Comparison of ENCODE assay signal across 21 cellular contexts in genomic region chr7:128707752-128708151, GRCh38. TPM values are rescaled to one million over a fixed set of nuclear protein-coding genes. Genes with fewer than 3 reads are reported as not detected.
DNase-seq lines count a peak whose midpoint lies in the region; ATAC-seq and TF ChIP-seq lines count a peak whose summit lies in the region.
"Had no signal": no experiment of that assay in that cellular context is flagged by ENCODE, and none has a peak within 500 bp of the region (broad histone marks: within the 10 kb centered on the region; RNA-seq: fewer than 3 reads in every experiment).

No MANE protein-coding gene starts in this region.

- H3F3A ChIP-seq in neural progenitor cell (ENCODE audit: low read depth): peaks cover 25% of the 10 kb centered on the region

- H3K4me1 ChIP-seq in HEK293 (ENCODE audit: control insufficient read depth, insufficient read depth, low read length) (no peaks in the 10 kb centered on the region), endodermal cell (ENCODE audit: control insufficient read depth, insufficient read depth, low read length) (no peaks in the 10 kb centered on the region), neural progenitor cell (peaks cover 36% of the 10 kb centered on the region), sigmoid colon (no peaks in the 10 kb centered on the region)
- H3K4me1 ChIP-seq: BE2C had no signal

- DNase-seq in WTC11 (ENCODE audit: low spot score) (no peak), endodermal cell (no peak), neural progenitor cell (ENCODE audit: low spot score) (no peak), sigmoid colon (no peak), SW480 (ENCODE audit: low spot score) (no peak)
- DNase-seq: ACHN; BE2C; C1 segment of cervical spinal cord; CD4-positive, CD25-positive, alpha-beta regulatory T cell; CD8-positive, alpha-beta memory T cell; COR-L47; DMS 273 treated with DMSO at 0.1 percent for 48 hours; DMS53; DND-41; EL; GOT3 had no signal

- TF ChIP-seq POLR2A in sigmoid colon (IDR thresholded peaks at IDR 0.05): no peak

- H2AFZ ChIP-seq in neural progenitor cell (replicated peaks): no peak overlapping the region

- POLR2A ChIA-PET in HEK293 (lab: Yijun Ruan, JAX) (no interaction called here), WTC11 (lab: Charles Lee) (interaction anchor here (0.6 kb wide), 1 partner anchor 260 kb away, joined by 3 read pairs; no protein-coding TSS in a partner anchor)

- H3K27ac Mint-ChIP-seq in WTC11: 0 out of 2 replicates have a peak overlapping the region, but pooled peaks have one; percentile 16
- H3K27ac Mint-ChIP-seq in endodermal cell: peak overlapping the region; percentile 24
- no peak overlapping the region for H3K27ac Mint-ChIP-seq in neural progenitor cell
- H3K27ac Mint-ChIP-seq: CD4-positive, CD25-positive, alpha-beta regulatory T cell had no signal

- 50% methylated on average over 1 of the region's 1 CpG; no CpG with 5 or more reads in 1 of the 2 experiments for WGBS in endodermal cell (ENCODE audit: insufficient coverage in 1 of 2, insufficient read length in 1 of 2), 2 experiments
- WGBS in sigmoid colon, 2 donors: 89 to 91% methylated on average over 1 of the region's 1 CpG

- no peak for ATAC-seq in WTC11
- ATAC-seq in GM21447 (IDR thresholded peaks at IDR 0.05; ENCODE audit: unreplicated experiment): no peak
- no peak for ATAC-seq in GM21526 (IDR thresholded peaks at IDR 0.05; ENCODE audit: low FRiP score, unreplicated experiment)

- peak overlapping the region; percentile 67 for H3K4me2 ChIP-seq in neural progenitor cell

- H3K9me3 Mint-ChIP-seq in WTC11 (peaks cover 5% of the 10 kb centered on the region; the same call in 1 of the 2 replicates), endodermal cell (peaks cover 6% of the 10 kb centered on the region), neural progenitor cell (peaks cover 2% of the 10 kb centered on the region)
- H3K9me3 Mint-ChIP-seq: CD8-positive, alpha-beta memory T cell had no signal

- H3K4me3 Mint-ChIP-seq in WTC11: no peak overlapping the region
- H3K4me3 Mint-ChIP-seq in endodermal cell: no peak overlapping the region
- no peak overlapping the region for H3K4me3 Mint-ChIP-seq in neural progenitor cell
- H3K4me3 Mint-ChIP-seq: CD4-positive, CD25-positive, alpha-beta regulatory T cell; CD8-positive, alpha-beta memory T cell had no signal

- no peak overlapping the region for H3K27ac ChIP-seq in HEK293 (ENCODE audit: extremely low read depth, low read depth, low read length)
- H3K27ac ChIP-seq in endodermal cell (ENCODE audit: low read depth, low read length): no peak overlapping the region
- H3K27ac ChIP-seq in neural progenitor cell: peak overlapping the region; percentile 94
- H3K27ac ChIP-seq in sigmoid colon: no peak overlapping the region

- peaks cover 4% of the 10 kb centered on the region for H3K79me2 ChIP-seq in neural progenitor cell (ENCODE audit: low read depth)

- H3K4me1 Mint-ChIP-seq in WTC11: peaks cover 22% of the 10 kb centered on the region
- H3K4me1 Mint-ChIP-seq in endodermal cell: peaks cover 25% of the 10 kb centered on the region
- peaks cover 6% of the 10 kb centered on the region for H3K4me1 Mint-ChIP-seq in neural progenitor cell
- H3K4me1 Mint-ChIP-seq: CD4-positive, CD25-positive, alpha-beta regulatory T cell; CD8-positive, alpha-beta memory T cell had no signal

- no peaks in the 10 kb centered on the region for H4K20me1 ChIP-seq in neural progenitor cell (ENCODE audit: low read depth)

- TF ChIP-seq CTCF in HEK293 (tag by site-specific recombination; IDR thresholded peaks at IDR 0.05) (no peak), WTC11 (IDR thresholded peaks at IDR 0.05) (no peak), endodermal cell (conservative IDR thresholded peaks at IDR 0.05) (no peak), neural progenitor cell (IDR thresholded peaks at IDR 0.05) (no peak), sigmoid colon (IDR thresholded peaks at IDR 0.05) (no peak)

- CTCF ChIA-PET in HEK293 (lab: Yijun Ruan, JAX) (interaction anchor here (0.6 kb wide), 1 partner anchor 196 kb away, joined by 5 read pairs; no protein-coding TSS in a partner anchor), WTC11 (lab: Charles Lee) (interaction anchor here (1.1 to 1.9 kb wide), 4 partner anchors 9 to 248 kb away, joined by 3 to 7 read pairs (median 4); partner anchors contain the start of gene GARIN1A)

- H3K36me3 Mint-ChIP-seq in WTC11 (no peaks in the 10 kb centered on the region), endodermal cell (ENCODE audit: low read depth) (no peaks in the 10 kb centered on the region), neural progenitor cell (no peaks in the 10 kb centered on the region)
- H3K36me3 Mint-ChIP-seq: CD4-positive, CD25-positive, alpha-beta regulatory T cell had no signal

- no peaks in the 10 kb centered on the region for H3K27me3 ChIP-seq in endodermal cell (ENCODE audit: control insufficient read depth, insufficient read depth, low read length, poor library complexity, severe bottlenecking)
- H3K27me3 ChIP-seq in neural progenitor cell: no peaks in the 10 kb centered on the region
- H3K27me3 ChIP-seq in sigmoid colon: no peaks in the 10 kb centered on the region
- H3K27me3 ChIP-seq: BE2C had no signal

- H3K9ac ChIP-seq in endodermal cell (ENCODE audit: extremely low read depth, low read length, poor library complexity, severe bottlenecking) (peak overlapping the region; percentile 12), neural progenitor cell (no peak overlapping the region)

- H3K27me3 Mint-ChIP-seq in WTC11 (ENCODE audit: low read depth) (0 out of 2 replicates have a peak, but pooled peaks cover 3% of the 10 kb centered on the region), endodermal cell (ENCODE audit: insufficient read depth) (no peaks in the 10 kb centered on the region), neural progenitor cell (ENCODE audit: insufficient read depth, low read depth) (peaks cover 9% of the 10 kb centered on the region)

- H3K36me3 ChIP-seq in HEK293 (ENCODE audit: control insufficient read depth in 2 of 2, insufficient read depth in 1 of 2, low read length in 2 of 2) (no peaks in the 10 kb centered on the region), endodermal cell (ENCODE audit: control insufficient read depth, insufficient read depth, low read length) (no peaks in the 10 kb centered on the region), neural progenitor cell (no peaks in the 10 kb centered on the region), sigmoid colon (no peaks in the 10 kb centered on the region)
- H3K36me3 ChIP-seq: BE2C, HAP-1 had no signal

- intact Hi-C loops in sigmoid colon (cut with DNase I): no loop called here

- TF ChIP-seq EP300 in sigmoid colon (IDR thresholded peaks at IDR 0.05): no peak

- H3K9me3 ChIP-seq in HEK293 (ENCODE audit: control insufficient read depth, insufficient read depth, low read depth, low read length) (no peaks in the 10 kb centered on the region), endodermal cell (ENCODE audit: control insufficient read depth, low read length) (peaks cover 5% of the 10 kb centered on the region), neural progenitor cell (ENCODE audit: low read depth) (peaks cover 4% of the 10 kb centered on the region), sigmoid colon (no peaks in the 10 kb centered on the region)
- H3K9me3 ChIP-seq: BE2C had no signal

- H3K4me3 ChIP-seq in HEK293 (ENCODE audit: low read depth, low read length) (no peak overlapping the region), endodermal cell (ENCODE audit: low read length) (no peak overlapping the region), neural progenitor cell (no peak overlapping the region), sigmoid colon (no peak overlapping the region)
- H3K4me3 ChIP-seq: GM12878, HAP-1 had no signal

TF ChIP-seq in HEK293, 187 proteins besides CTCF, POLR2A, EP300 and RAD21 (continues in another document):
- no peak for TF ChIP-seq ZFP69B (tag by site-specific recombination; IDR thresholded peaks at IDR 0.05)
- TF ChIP-seq ZNF18 (tag by site-specific recombination; IDR thresholded peaks at IDR 0.05): no peak

TF ChIP-seq in WTC11, 78 proteins besides CTCF, POLR2A, EP300 and RAD21 (continues in another document):
- TF ChIP-seq ZNF416 (CRISPR knock-in tag; IDR thresholded peaks at IDR 0.05) (no peak), ZNF121 (CRISPR knock-in tag; IDR thresholded peaks at IDR 0.05) (no peak), ZNF512 (CRISPR knock-in tag; IDR thresholded peaks at IDR 0.05; ENCODE audit: borderline replicate concordance) (peak; percentile 93; the same call in 1 of the 2 replicates), ZNF138 (CRISPR knock-in tag; conservative IDR thresholded peaks at IDR 0.05) (no peak), GTF2I (CRISPR knock-in tag; conservative IDR thresholded peaks at IDR 0.05) (0 out of 2 replicates have a peak, but pooled peaks have one; percentile 7)

RNA-seq across cellular contexts. Expression of gene CALU, which starts 31.4 kb away (rescaled TPM):
- total RNA-seq in WTC11 (2021) (150 to 163 TPM (median 159 TPM) in 3 replicates), endodermal cell (100 to 1,000 TPM; 160 to 186 TPM), neural progenitor cell (ENCODE audit: low replicate concordance) (176 and 234 TPM in 2 replicates), sigmoid colon (100 to 1,000 TPM; 153 to 250 (median 198) TPM)
- polyA plus RNA-seq in endodermal cell (2013, experiment 1 of 2): 189 TPM
- 189 TPM for polyA plus RNA-seq in endodermal cell (2013, experiment 2 of 2)
- polyA plus RNA-seq in sigmoid colon: 10 to 100 TPM; 14.4 to 38.7 (median 23.1) TPM

RNA-seq across cellular contexts. Expression of gene GARIN1A, which starts 35.7 kb away (rescaled TPM):
- total RNA-seq in WTC11 (2021) (0.14 to 0.15 TPM in 2 of 3 replicates, not detected in the other), endodermal cell (under 1 TPM; 0.15 to 0.64 TPM), neural progenitor cell (ENCODE audit: low replicate concordance) (0.43 TPM in 1 of 2 replicates, not detected in the other), sigmoid colon (1 to 10 TPM in 3 of 4 donors, under 1 TPM in 1; 0.49 to 3.0 (median 2.3) TPM)
- 0.53 TPM for polyA plus RNA-seq in endodermal cell (2013, experiment 1 of 2)
- 0.62 TPM for polyA plus RNA-seq in endodermal cell (2013, experiment 2 of 2)
- polyA plus RNA-seq in sigmoid colon: under 1 TPM in 1 of 3 donors, not detected in 2; 0.87 TPM

Comparison
In these comparisons a context has a peak if more than half of its experiments do, and no peak if none do; other contexts are left out.
1. Of the 8 proteins assayed by ChIP-seq in both HEK293 and WTC11: peak only in HEK293: ATF2; only in WTC11: none; in both: none; in neither: 7.